20 cellular contexts compared by ENCODE assay signal in genomic region chr15:65690173-65690572, GRCh38.
"Had no signal": no experiment of that assay in that cellular context is flagged by ENCODE, and none has a peak within 500 bp of the region (broad histone marks: within the 10 kb centered on the region; RNA-seq: fewer than 3 reads in every experiment).

No MANE protein-coding gene starts in this region.

- H3K9ac ChIP-seq: SK-N-SH had no signal

- H3K4me3 Mint-ChIP-seq: T-cell had no signal

- ATAC-seq: T-cell had no signal

- H3K27me3 Mint-ChIP-seq: T-cell had no signal

- FAIRE-seq: RCC 7860 had no signal

- H3K4me2 ChIP-seq: SK-N-SH had no signal

- H3K4me1 Mint-ChIP-seq: T-cell had no signal

- DNase-seq: Karpas-422, KG1, MM.1S, NCI-H1092 treated with DMSO at 0.1 percent for 48 hours, NCI-H1436, NCI-H187, NCI-H2029, NCI-H2081 treated with DMSO at 0.1 percent for 48 hours, NCI-H226, NCI-H446, NCI-H510A, NCI-H524 treated with DMSO at 0.1 percent for 48 hours, NCI-H69, NCI-H774, Right ventricle myocardium superior, RPMI8226, SK-N-SH, SW 1271, T-cell had no signal

- H3K9me3 ChIP-seq: SK-N-SH had no signal

- H3K27ac Mint-ChIP-seq: T-cell had no signal
